ENCODE assay signal across 2 cellular contexts in genomic region chr20:53872081-53872541, GRCh38.
TF ChIP-seq lines count a peak whose summit lies in the region.

No MANE protein-coding gene starts in this region.

TF ChIP-seq in SK-N-SH, 30 proteins besides CTCF, POLR2A, EP300 and RAD21:
- no peak for TF ChIP-seq MXI1 (IDR thresholded peaks at IDR 0.05; ENCODE audit: low read depth, low read length)
- no peak for TF ChIP-seq NFIC (IDR thresholded peaks at IDR 0.05; ENCODE audit: borderline replicate concordance)
- TF ChIP-seq TAF1 (IDR thresholded peaks at IDR 0.05; ENCODE audit: borderline replicate concordance, low read depth, low read length): no peak
- TF ChIP-seq REST (IDR thresholded peaks at IDR 0.05; ENCODE audit: low read depth, low read length): no peak
- TF ChIP-seq SMC3 (IDR thresholded peaks at IDR 0.05; ENCODE audit: low read depth, low read length): no peak
- TF ChIP-seq GABPA (IDR thresholded peaks at IDR 0.05; ENCODE audit: low read depth): no peak
- TF ChIP-seq JUND (IDR thresholded peaks at IDR 0.05): no peak
- no peak for TF ChIP-seq RCOR1 (IDR thresholded peaks at IDR 0.05; ENCODE audit: low read length)
- TF ChIP-seq FOSL2 (IDR thresholded peaks at IDR 0.05; ENCODE audit: borderline replicate concordance, low read depth): no peak
- TF ChIP-seq PBX3 (IDR thresholded peaks at IDR 0.05): no peak
- TF ChIP-seq MEF2A (IDR thresholded peaks at IDR 0.05; ENCODE audit: borderline replicate concordance, low read depth): no peak
- no peak for TF ChIP-seq NRF1 (IDR thresholded peaks at IDR 0.05; ENCODE audit: low read depth, low read length)
- TF ChIP-seq TCF12 (IDR thresholded peaks at IDR 0.05): no peak

TF ChIP-seq in H1, 55 proteins besides CTCF, POLR2A, EP300 and RAD21:
- TF ChIP-seq ASH2L (IDR thresholded peaks at IDR 0.05; ENCODE audit: low read length) (no peak), SP1 (IDR thresholded peaks at IDR 0.05; ENCODE audit: low read depth, low read length) (no peak), SIX5 (IDR thresholded peaks at IDR 0.05; ENCODE audit: low read depth, low read length) (no peak), SP2 (IDR thresholded peaks at IDR 0.05; ENCODE audit: low read length) (no peak), EGR1 (IDR thresholded peaks at IDR 0.05; ENCODE audit: borderline replicate concordance, low read depth, low read length) (no peak), SP4 (IDR thresholded peaks at IDR 0.05; ENCODE audit: low read length) (no peak), RBBP5 (IDR thresholded peaks at IDR 0.05; ENCODE audit: borderline replicate concordance, low read depth, low read length) (no peak), CHD7 (IDR thresholded peaks at IDR 0.05; ENCODE audit: insufficient replicate concordance, low read length) (no peak), CEBPB (IDR thresholded peaks at IDR 0.05; ENCODE audit: low read depth, low read length) (no peak), CBX5 (IDR thresholded peaks at IDR 0.05; ENCODE audit: low read depth, low read length) (no peak)
